ENCODE assay signal across 8 cellular contexts in genomic region chr22:37259540-37260029, GRCh38. TPM values are rescaled to one million over a fixed set of nuclear protein-coding genes. Genes with fewer than 3 reads are reported as not detected.
DNase-seq lines count a peak whose midpoint lies in the region; ATAC-seq and TF ChIP-seq lines count a peak whose summit lies in the region.

No MANE protein-coding gene starts in this region.

- H3K9me3 ChIP-seq in heart left ventricle (peaks cover 0 to 12% (median 9%) of the 10 kb centered on the region in 12 donors), esophagus muscularis mucosa (peaks cover 0 to 13% (median 12%) of the 10 kb centered on the region in 4 donors)

- H3K36me3 ChIP-seq in heart left ventricle (no peaks in the 10 kb centered on the region), esophagus muscularis mucosa (no peaks in the 10 kb centered on the region)

- DNase-seq in heart left ventricle (no peak), Right ventricle myocardium inferior (ENCODE audit: missing footprints) (no peak), NCI-H526 treated with DMSO at 0.1 percent for 48 hours (lab: John Stamatoyannopoulos, UW) (peak; percentile 37), epithelial cell of esophagus (ENCODE audit: low read depth) (peak; percentile 59), posterior vena cava (ENCODE audit: low spot score) (peak; percentile 49), esophagus muscularis mucosa (ENCODE audit: extremely low spot score) (no peak), LoVo (ENCODE audit: low spot score) (no peak)

- TF ChIP-seq CTCF in heart left ventricle (IDR thresholded peaks at IDR 0.05) (peak in 8 of 12 donors; percentile 17 to 48 (median 28)), epithelial cell of esophagus (IDR thresholded peaks at IDR 0.05; ENCODE audit: insufficient read depth, low read depth, low read length, missing control alignments) (peak; percentile 68), esophagus muscularis mucosa (IDR thresholded peaks at IDR 0.05) (peak in 1 of 3 experiments; percentile 24)

- intact Hi-C loops in heart left ventricle (cut with DNase I) = loop anchor here in 4 of 10 donors (5.0 to 10.0 kb wide), 3 partner anchors 95 to 712 kb away; no protein-coding TSS in a partner anchor
- intact Hi-C loops in Right ventricle myocardium inferior (cut with DNase I) = loop anchor here (2.0 to 5.0 kb wide), 3 partner anchors 93 to 477 kb away; no protein-coding TSS in a partner anchor
- intact Hi-C loops in posterior vena cava (cut with DNase I) = loop anchor here in 1 of 2 donors (5.0 kb wide), 1 partner anchor 92 kb away; no protein-coding TSS in a partner anchor
- intact Hi-C loops in esophagus muscularis mucosa (cut with DNase I) = no loop called here

- WGBS in heart left ventricle, 4 donors = 5 to 7% (median 6%) methylated on average over 23 of the region's 23 CpGs
- 10% methylated on average over 23 of the region's 23 CpGs for WGBS in esophagus muscularis mucosa

- H3K4me3 ChIP-seq in heart left ventricle (no peak overlapping the region), epithelial cell of esophagus (ENCODE audit: low read length) (no peak overlapping the region), esophagus muscularis mucosa (no peak overlapping the region)

- no peak overlapping the region for H3K27ac ChIP-seq in heart left ventricle
- H3K27ac ChIP-seq in esophagus muscularis mucosa (replicated peaks in 1 of 4) = no peak overlapping the region

- H3K27me3 ChIP-seq in heart left ventricle (peaks cover 11 to 82% (median 28%) of the 10 kb centered on the region in 9 donors), esophagus muscularis mucosa (peaks cover 0 to 95% (median 13%) of the 10 kb centered on the region in 4 donors)

- no peak for TF ChIP-seq POLR2A in heart left ventricle (IDR thresholded peaks at IDR 0.05)
- TF ChIP-seq POLR2A in esophagus muscularis mucosa (IDR thresholded peaks at IDR 0.05; ENCODE audit: low read depth) = no peak

- no peak for TF ChIP-seq EP300 in esophagus muscularis mucosa (IDR thresholded peaks at IDR 0.05)

- ATAC-seq in heart left ventricle = peak in 1 of 4 donors; percentile 36
- ATAC-seq in Right ventricle myocardium inferior = no peak
- no peak for ATAC-seq in HG03520 (IDR thresholded peaks at IDR 0.05; ENCODE audit: unreplicated experiment)

- peaks cover 0 to 21% (median 2%) of the 10 kb centered on the region in 12 donors for H3K4me1 ChIP-seq in heart left ventricle
- H3K4me1 ChIP-seq in esophagus muscularis mucosa = peaks cover 0 to 11% (median 0%) of the 10 kb centered on the region in 4 donors

RNA-seq across cellular contexts. Expression of gene RAC2, which starts 15.5 kb away (rescaled TPM):
- total RNA-seq in heart left ventricle (10 to 100 TPM in 2 of 9 donors, 1 to 10 TPM in 7; 1.4 to 60.5 (median 3.8) TPM), Right ventricle myocardium inferior (6.9 TPM), posterior vena cava (10 to 100 TPM; 12.9 to 17.5 TPM), esophagus muscularis mucosa (10 to 100 TPM in 1 of 4 donors, 1 to 10 TPM in 3; 4.1 to 21.9 (median 7.2) TPM)
- polyA plus RNA-seq in heart left ventricle = 1 to 10 TPM; 1.3 to 4.6 TPM

RNA-seq across cellular contexts. Expression of gene CYTH4, which starts 22.7 kb away (rescaled TPM):
- 10 to 100 TPM in 2 of 9 donors, 1 to 10 TPM in 7; 2.5 to 57.8 (median 4.4) TPM for total RNA-seq in heart left ventricle
- polyA plus RNA-seq in heart left ventricle = 1 to 10 TPM; 2.4 to 2.5 TPM
- 7.5 TPM for total RNA-seq in Right ventricle myocardium inferior
- total RNA-seq in posterior vena cava = 10 to 100 TPM; 20.7 to 31.7 TPM
- 10 to 100 TPM in 2 of 4 donors, 1 to 10 TPM in 2; 5.1 to 27.3 (median 9.4) TPM for total RNA-seq in esophagus muscularis mucosa

RNA-seq across cellular contexts. Expression of gene SSTR3, which starts 47.3 kb away (rescaled TPM):
- total RNA-seq in heart left ventricle (under 1 TPM in 1 of 9 donors, not detected in 8; 0.07 TPM), Right ventricle myocardium inferior (not detected), posterior vena cava (not detected), esophagus muscularis mucosa (not detected)
- polyA plus RNA-seq in heart left ventricle = not detected

Comparison
In these comparisons a context has a peak if more than half of its experiments do, and no peak if none do; other contexts are left out.
1. DNase-seq: peak in NCI-H526 treated with DMSO at 0.1 percent for 48 hours (single experiment), epithelial cell of esophagus (single experiment) and posterior vena cava (single experiment); none in heart left ventricle (0 of 5), Right ventricle myocardium inferior (single experiment), esophagus muscularis mucosa (single experiment) and LoVo (single experiment).